In genomic region chr2:159574246-159574645, GRCh38 we compare ENCODE assay signal across 15 cellular contexts. TPM values are rescaled to one million over a fixed set of nuclear protein-coding genes. Genes with fewer than 3 reads are reported as not detected.
A peak's percentile ranks its signal among the peaks of the same experiment; 100 is the strongest.
DNase-seq lines count a peak whose midpoint lies in the region; TF ChIP-seq lines count a peak whose summit lies in the region.
"Had no signal": no experiment of that assay in that cellular context is flagged by ENCODE, and none has a peak within 500 bp of the region (broad histone marks: within the 10 kb centered on the region; RNA-seq: fewer than 3 reads in every experiment).

No MANE protein-coding gene starts in this region.

- no peak for TF ChIP-seq CTCF in spleen (IDR thresholded peaks at IDR 0.05 in 8 of 11, conservative IDR thresholded peaks at IDR 0.05 in 3 of 11)

- peak overlapping the region in 1 of 8 donors; percentile 20 for H3K4me3 ChIP-seq in spleen
- H3K4me3 ChIP-seq: colonic mucosa, hepatocyte had no signal

- TF ChIP-seq POLR2A in spleen (IDR thresholded peaks at IDR 0.05) = no peak

- no peaks in the 10 kb centered on the region for H3K27me3 ChIP-seq in spleen (replicated peaks in 1 of 7)
- H3K27me3 ChIP-seq: colonic mucosa, hepatocyte had no signal

- peaks cover 0 to 17% (median 6%) of the 10 kb centered on the region in 8 donors for H3K9me3 ChIP-seq in spleen
- H3K9me3 ChIP-seq: colonic mucosa had no signal

- in situ Hi-C loops in KBM-7 (cut with MboI; ENCODE audit: low pct_unique_long_range_greater_than_20kb, low sequenced_read_pairs) = no loop called here

- peak overlapping the region in 5 of 8 donors; percentile 10 to 82 (median 49) for H3K27ac ChIP-seq in spleen
- H3K27ac ChIP-seq: colonic mucosa, hepatocyte had no signal

- H3K4me1 ChIP-seq in spleen = peaks cover 0 to 8% (median 0%) of the 10 kb centered on the region in 6 donors
- H3K4me1 ChIP-seq: colonic mucosa had no signal

- DNase-seq in SKM-1 treated with dmso at 0.1 percent for 144 hours (lab: John Stamatoyannopoulos, UW; ENCODE audit: unreplicated experiment) = peak; percentile 61
- DNase-seq in SKM-1 (lab: John Stamatoyannopoulos, UW; ENCODE audit: unreplicated experiment) = no peak
- DNase-seq in NCI-H2029 (lab: John Stamatoyannopoulos, UW) = peak; percentile 37
- DNase-seq in fibroblast of peridontal ligament (ENCODE audit: extremely low read depth) = peak; percentile 87
- no peak for DNase-seq in spleen
- no peak for DNase-seq in KBM-7
- DNase-seq in NCI-H748 (lab: John Stamatoyannopoulos, UW; ENCODE audit: unreplicated experiment) = no peak
- DNase-seq in NCI-H1694 (lab: John Stamatoyannopoulos, UW) = no peak
- DNase-seq: activated CD4-positive, alpha-beta T cell treated with anti-CD3 and anti-CD28 coated beads, Interleukin-2, amount 50 U/mL, for 4 hours; activated T-cell treated with anti-CD3 and anti-CD28 coated beads, Interleukin-2, amount 50 U/mL, for 72 hours; colonic mucosa; left cardiac atrium; MM.1S; posterior cingulate gyrus had no signal

- peaks cover 0 to 4% (median 0%) of the 10 kb centered on the region in 6 donors for H3K36me3 ChIP-seq in spleen
- H3K36me3 ChIP-seq: colonic mucosa had no signal

- intact Hi-C loops in spleen (cut with DNase I; ENCODE audit: low total_unique reads) = no loop called here

- 26 to 47% (median 36%) methylated on average over 2 of the region's 2 CpGs for WGBS in spleen, 5 donors

RNA-seq across cellular contexts. Expression of gene BAZ2B, which starts 42.1 kb away (rescaled TPM):
- 100 to 1,000 TPM in 3 of 7 donors, 10 to 100 TPM in 4; 75.4 to 158 (median 95.7) TPM for total RNA-seq in spleen
- 1 to 10 TPM; 5.6 to 8.6 (median 7.1) TPM for polyA plus RNA-seq in spleen

Comparison
In these comparisons a context has a peak if more than half of its experiments do, and no peak if none do; other contexts are left out.
1. DNase-seq: peak in SKM-1 treated with dmso at 0.1 percent for 144 hours (single experiment), NCI-H2029 (single experiment) and fibroblast of peridontal ligament (single experiment); none in SKM-1 (single experiment), spleen (single experiment), KBM-7 (single experiment), NCI-H748 (single experiment) and NCI-H1694 (single experiment).